Comparison of ENCODE assay signal across 17 cellular contexts in the genomic region with DNA sequence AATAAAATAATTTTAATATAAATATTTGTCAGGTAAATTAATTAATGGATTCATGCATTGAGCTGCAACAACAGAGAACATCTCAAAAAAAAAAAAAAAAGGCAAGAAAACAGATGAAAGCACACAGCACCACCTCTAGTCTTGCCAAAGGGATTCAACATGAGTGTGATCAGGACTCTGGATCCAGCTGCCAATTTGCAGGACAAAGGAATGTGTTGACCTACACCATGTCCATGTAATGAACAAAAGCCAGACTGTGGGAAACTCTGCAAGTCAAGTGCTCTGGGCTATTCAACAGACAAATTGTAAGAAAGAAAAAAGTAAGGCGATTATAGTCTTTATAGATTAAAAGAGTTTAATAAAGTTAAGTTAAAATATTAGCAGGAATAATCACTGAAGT.
A peak's percentile ranks its signal among the peaks of the same experiment; 100 is the strongest.
DNase-seq lines count a peak whose midpoint lies in the region; ATAC-seq and TF ChIP-seq lines count a peak whose summit lies in the region.
"Had no signal": no experiment of that assay in that cellular context is flagged by ENCODE, and none has a peak within 500 bp of the region (broad histone marks: within the 10 kb centered on the region; RNA-seq: fewer than 3 reads in every experiment).

No MANE protein-coding gene starts in this region.

- DNase-seq in NCI-H2196 (lab: John Stamatoyannopoulos, UW; ENCODE audit: unreplicated experiment), result peak; percentile 1
- no peak for DNase-seq in NCI-H2196 treated with DMSO at 0.1 percent for 48 hours (lab: John Stamatoyannopoulos, UW; ENCODE audit: unreplicated experiment)
- peak; percentile 13 to 18 for DNase-seq in HAP-1 (ENCODE audit: low spot score in 2 of 2)
- peak; percentile 16 for DNase-seq in WTC11 (ENCODE audit: low spot score)
- peak; percentile 63 for DNase-seq in neural progenitor cell (ENCODE audit: low spot score)
- no peak for DNase-seq in foreskin keratinocyte
- no peak for DNase-seq in HuH-7 (ENCODE audit: low spot score)
- DNase-seq in A172 (ENCODE audit: low spot score), result no peak
- DNase-seq: 8988T, Caco-2, DMS79, NCI-H1048, OCI-M1 had no signal

- ATAC-seq in WTC11 (peak; percentile 98), foreskin keratinocyte (no peak)
- ATAC-seq: K562 had no signal

- no peaks in the 10 kb centered on the region for H3K79me2 ChIP-seq in neural progenitor cell (ENCODE audit: low read depth)

- no peak overlapping the region for H3K4me2 ChIP-seq in neural progenitor cell

- H3K4me3 Mint-ChIP-seq in WTC11 (no peak overlapping the region), neural progenitor cell (no peak overlapping the region)

- H3K27me3 ChIP-seq in HAP-1 (ENCODE audit: low read depth) (no peaks in the 10 kb centered on the region), neural progenitor cell (no peaks in the 10 kb centered on the region), foreskin keratinocyte (no peaks in the 10 kb centered on the region)

- H4K20me1 ChIP-seq in neural progenitor cell (ENCODE audit: low read depth), result no peaks in the 10 kb centered on the region

- TF ChIP-seq CTCF in WTC11 (IDR thresholded peaks at IDR 0.05) (no peak), neural progenitor cell (IDR thresholded peaks at IDR 0.05) (no peak), foreskin keratinocyte (conservative IDR thresholded peaks at IDR 0.05) (no peak)

- H3K36me3 Mint-ChIP-seq in WTC11 (no peaks in the 10 kb centered on the region), neural progenitor cell (no peaks in the 10 kb centered on the region)

- POLR2A ChIA-PET in WTC11 (lab: Charles Lee), result no interaction called here

- no peaks in the 10 kb centered on the region for H3K9me3 ChIP-seq in HAP-1
- no peaks in the 10 kb centered on the region for H3K9me3 ChIP-seq in neural progenitor cell (ENCODE audit: low read depth)
- H3K9me3 ChIP-seq: Caco-2 had no signal

- no peak overlapping the region for H3K9ac ChIP-seq in neural progenitor cell

- H3K27me3 Mint-ChIP-seq in WTC11 (ENCODE audit: low read depth) (no peaks in the 10 kb centered on the region), neural progenitor cell (ENCODE audit: insufficient read depth, low read depth) (peaks cover 3% of the 10 kb centered on the region)

- H3K27ac ChIP-seq in neural progenitor cell (no peak overlapping the region), foreskin keratinocyte (no peak overlapping the region)
- H3K27ac ChIP-seq: C4-2B, RWPE1, SK-N-MC had no signal

- H3K4me3 ChIP-seq in HAP-1 (no peak overlapping the region), neural progenitor cell (no peak overlapping the region)
- H3K4me3 ChIP-seq: K562, SK-N-MC had no signal

- H2AFZ ChIP-seq in neural progenitor cell (replicated peaks), result no peak overlapping the region

- CTCF ChIA-PET in WTC11 (lab: Charles Lee), result no interaction called here

- no peaks in the 10 kb centered on the region for H3K9me3 Mint-ChIP-seq in WTC11
- no peaks in the 10 kb centered on the region for H3K9me3 Mint-ChIP-seq in neural progenitor cell

- no peak overlapping the region; the same call in 1 of the 2 replicates for H3K27ac Mint-ChIP-seq in WTC11
- H3K27ac Mint-ChIP-seq in neural progenitor cell, result no peak overlapping the region

- H3K4me1 Mint-ChIP-seq in WTC11 (peaks cover 15% of the 10 kb centered on the region), neural progenitor cell (peaks cover 11% of the 10 kb centered on the region)

- H3K4me1 ChIP-seq in HAP-1 (no peaks in the 10 kb centered on the region), neural progenitor cell (peaks cover 11% of the 10 kb centered on the region), foreskin keratinocyte (no peaks in the 10 kb centered on the region)
- H3K4me1 ChIP-seq: Caco-2 had no signal

- in situ Hi-C loops in HAP-1 (cut with MboI; ENCODE audit: low sequenced_read_pairs), result no loop called here

- H3K36me3 ChIP-seq in HAP-1 (replicated peaks) (no peaks in the 10 kb centered on the region), neural progenitor cell (no peaks in the 10 kb centered on the region)

- no peaks in the 10 kb centered on the region for H3F3A ChIP-seq in neural progenitor cell (ENCODE audit: low read depth)

TF ChIP-seq in WTC11, 78 proteins besides CTCF, POLR2A, EP300 and RAD21 (continues in another document):
- TF ChIP-seq, protein P1, sequence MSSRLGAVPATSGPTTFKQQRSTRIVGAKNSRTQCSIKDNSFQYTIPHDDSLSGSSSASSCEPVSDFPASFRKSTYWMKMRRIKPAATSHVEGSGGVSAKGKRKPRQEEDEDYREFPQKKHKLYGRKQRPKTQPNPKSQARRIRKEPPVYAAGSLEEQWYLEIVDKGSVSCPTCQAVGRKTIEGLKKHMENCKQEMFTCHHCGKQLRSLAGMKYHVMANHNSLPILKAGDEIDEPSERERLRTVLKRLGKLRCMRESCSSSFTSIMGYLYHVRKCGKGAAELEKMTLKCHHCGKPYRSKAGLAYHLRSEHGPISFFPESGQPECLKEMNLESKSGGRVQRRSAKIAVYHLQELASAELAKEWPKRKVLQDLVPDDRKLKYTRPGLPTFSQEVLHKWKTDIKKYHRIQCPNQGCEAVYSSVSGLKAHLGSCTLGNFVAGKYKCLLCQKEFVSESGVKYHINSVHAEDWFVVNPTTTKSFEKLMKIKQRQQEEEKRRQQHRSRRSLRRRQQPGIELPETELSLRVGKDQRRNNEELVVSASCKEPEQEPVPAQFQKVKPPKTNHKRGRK (CRISPR knock-in tag; IDR thresholded peaks at IDR 0.05; ENCODE audit: borderline replicate concordance), result no peak
- TF ChIP-seq ETV6 (CRISPR knock-in tag; IDR thresholded peaks at IDR 0.05) (no peak), MYBL2 (CRISPR knock-in tag; IDR thresholded peaks at IDR 0.05) (no peak), FOXK1 (CRISPR knock-in tag; IDR thresholded peaks at IDR 0.05) (no peak), ZNF425 (CRISPR knock-in tag; conservative IDR thresholded peaks at IDR 0.05) (no peak)
- TF ChIP-seq, protein P2, sequence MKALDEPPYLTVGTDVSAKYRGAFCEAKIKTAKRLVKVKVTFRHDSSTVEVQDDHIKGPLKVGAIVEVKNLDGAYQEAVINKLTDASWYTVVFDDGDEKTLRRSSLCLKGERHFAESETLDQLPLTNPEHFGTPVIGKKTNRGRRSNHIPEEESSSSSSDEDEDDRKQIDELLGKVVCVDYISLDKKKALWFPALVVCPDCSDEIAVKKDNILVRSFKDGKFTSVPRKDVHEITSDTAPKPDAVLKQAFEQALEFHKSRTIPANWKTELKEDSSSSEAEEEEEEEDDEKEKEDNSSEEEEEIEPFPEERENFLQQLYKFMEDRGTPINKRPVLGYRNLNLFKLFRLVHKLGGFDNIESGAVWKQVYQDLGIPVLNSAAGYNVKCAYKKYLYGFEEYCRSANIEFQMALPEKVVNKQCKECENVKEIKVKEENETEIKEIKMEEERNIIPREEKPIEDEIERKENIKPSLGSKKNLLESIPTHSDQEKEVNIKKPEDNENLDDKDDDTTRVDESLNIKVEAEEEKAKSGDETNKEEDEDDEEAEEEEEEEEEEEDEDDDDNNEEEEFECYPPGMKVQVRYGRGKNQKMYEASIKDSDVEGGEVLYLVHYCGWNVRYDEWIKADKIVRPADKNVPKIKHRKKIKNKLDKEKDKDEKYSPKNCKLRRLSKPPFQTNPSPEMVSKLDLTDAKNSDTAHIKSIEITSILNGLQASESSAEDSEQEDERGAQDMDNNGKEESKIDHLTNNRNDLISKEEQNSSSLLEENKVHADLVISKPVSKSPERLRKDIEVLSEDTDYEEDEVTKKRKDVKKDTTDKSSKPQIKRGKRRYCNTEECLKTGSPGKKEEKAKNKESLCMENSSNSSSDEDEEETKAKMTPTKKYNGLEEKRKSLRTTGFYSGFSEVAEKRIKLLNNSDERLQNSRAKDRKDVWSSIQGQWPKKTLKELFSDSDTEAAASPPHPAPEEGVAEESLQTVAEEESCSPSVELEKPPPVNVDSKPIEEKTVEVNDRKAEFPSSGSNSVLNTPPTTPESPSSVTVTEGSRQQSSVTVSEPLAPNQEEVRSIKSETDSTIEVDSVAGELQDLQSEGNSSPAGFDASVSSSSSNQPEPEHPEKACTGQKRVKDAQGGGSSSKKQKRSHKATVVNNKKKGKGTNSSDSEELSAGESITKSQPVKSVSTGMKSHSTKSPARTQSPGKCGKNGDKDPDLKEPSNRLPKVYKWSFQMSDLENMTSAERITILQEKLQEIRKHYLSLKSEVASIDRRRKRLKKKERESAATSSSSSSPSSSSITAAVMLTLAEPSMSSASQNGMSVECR (CRISPR knock-in tag; IDR thresholded peaks at IDR 0.05; ENCODE audit: borderline replicate concordance), result no peak

Comparison
In these comparisons a context has a peak if more than half of its experiments do, and no peak if none do; other contexts are left out.
1. DNase-seq: peak in NCI-H2196 (single experiment), HAP-1 (2 of 2), WTC11 (single experiment) and neural progenitor cell (single experiment); none in NCI-H2196 treated with DMSO at 0.1 percent for 48 hours (single experiment), foreskin keratinocyte (0 of 2), HuH-7 (single experiment) and A172 (single experiment).